Comparison of ENCODE assay signal across 15 cellular contexts in the genomic region with DNA sequence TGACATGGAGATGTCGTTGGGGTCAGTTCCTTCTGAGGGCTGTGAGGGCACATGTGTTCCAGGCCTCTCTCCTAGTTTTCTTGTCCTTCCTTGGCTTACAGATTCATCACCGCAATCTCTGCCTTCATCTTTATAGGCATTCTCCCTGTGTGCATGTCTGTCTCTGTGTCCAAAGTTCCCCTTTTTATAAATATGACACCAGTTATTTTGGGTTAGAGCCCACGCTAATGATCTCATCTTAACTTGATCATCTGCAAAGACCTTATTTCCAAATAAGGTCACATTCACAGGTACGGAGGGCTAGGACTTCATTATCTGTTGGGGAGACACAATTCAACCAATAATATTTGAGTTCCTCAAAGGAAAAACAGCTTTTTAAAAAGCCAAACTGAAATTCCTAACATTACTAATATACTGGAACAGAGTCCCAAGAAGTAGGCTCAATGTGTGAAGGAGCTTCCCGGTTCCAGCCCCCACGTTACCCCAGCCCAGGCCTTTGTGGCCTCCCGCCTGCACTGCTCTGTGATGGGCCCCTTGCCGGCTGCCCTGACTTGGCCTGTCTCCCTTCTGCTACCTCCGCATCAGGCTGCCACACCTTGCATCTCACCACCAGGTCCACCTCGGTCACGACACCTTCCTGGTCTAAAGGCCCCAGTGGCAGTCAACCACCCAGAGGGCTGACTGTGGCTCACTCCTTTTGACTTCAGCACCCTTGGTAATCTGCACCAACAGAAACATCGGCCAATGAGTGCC.
DNase-seq lines count a peak whose midpoint lies in the region; ATAC-seq, FAIRE-seq and TF ChIP-seq lines count a peak whose summit lies in the region.
"Had no signal": no experiment of that assay in that cellular context is flagged by ENCODE, and none has a peak within 500 bp of the region (broad histone marks: within the 10 kb centered on the region; RNA-seq: fewer than 3 reads in every experiment).

No MANE protein-coding gene starts in this region.

- H3K4me3 ChIP-seq in BLaER1: no peak overlapping the region
- H3K4me3 ChIP-seq in GM12878: no peak overlapping the region
- no peak overlapping the region for H3K4me3 ChIP-seq in trophoblast cell (ENCODE audit: low read depth, low read length)
- no peak overlapping the region for H3K4me3 ChIP-seq in gastroesophageal sphincter
- H3K4me3 ChIP-seq: A549, SJSA1 had no signal

- H4K12ac ChIP-seq in trophoblast cell (ENCODE audit: low read depth, low read length): no peak overlapping the region

- H3K4me1 ChIP-seq in BLaER1: peaks cover 77% of the 10 kb centered on the region
- peaks cover 14% of the 10 kb centered on the region for H3K4me1 ChIP-seq in GM12878 (ENCODE audit: control insufficient read depth, insufficient read depth, low read length)
- peaks cover 7 to 19% of the 10 kb centered on the region in 2 experiments for H3K4me1 ChIP-seq in trophoblast cell (ENCODE audit: control insufficient read depth in 1 of 2, insufficient read depth in 2 of 2, low read length in 2 of 2)
- peaks cover 0 to 63% (median 8%) of the 10 kb centered on the region in 3 donors for H3K4me1 ChIP-seq in gastroesophageal sphincter

- intact Hi-C loops in GM12878 (cut with micrococcal nuclease; ENCODE audit: unreplicated experiment): loop anchor here (5.0 kb wide), 3 partner anchors 88 to 323 kb away; no protein-coding TSS in a partner anchor

- H3K4me2 ChIP-seq in BLaER1 (peak overlapping the region; percentile 79), GM12878 (ENCODE audit: control insufficient read depth, insufficient read depth) (no peak overlapping the region), trophoblast cell (ENCODE audit: low read length) (no peak overlapping the region)
- H3K4me2 ChIP-seq: A549 had no signal

- H4K8ac ChIP-seq in trophoblast cell (ENCODE audit: low read depth, low read length): peak overlapping the region; percentile 25

- no peaks in the 10 kb centered on the region for H3K27me3 ChIP-seq in BLaER1
- H3K27me3 ChIP-seq in GM12878 (replicated peaks in 1 of 2; ENCODE audit: control insufficient read depth in 2 of 2, insufficient read depth in 2 of 2, low read length in 1 of 2): no peaks in the 10 kb centered on the region
- no peaks in the 10 kb centered on the region for H3K27me3 ChIP-seq in trophoblast cell (ENCODE audit: insufficient read depth, low read length)
- H3K27me3 ChIP-seq in gastroesophageal sphincter: no peaks in the 10 kb centered on the region
- H3K27me3 ChIP-seq: SJSA1 had no signal

- peaks cover 15% of the 10 kb centered on the region for H3K36me3 Mint-ChIP-seq in HFFc6 (ENCODE audit: low read depth)
- H3K36me3 Mint-ChIP-seq: CD4-positive, CD25-positive, alpha-beta regulatory T cell had no signal

- H4K20me1 ChIP-seq in BLaER1: no peaks in the 10 kb centered on the region
- H4K20me1 ChIP-seq in GM12878 (ENCODE audit: control insufficient read depth, insufficient read depth): no peaks in the 10 kb centered on the region

- H3K9ac ChIP-seq in BLaER1 (peak overlapping the region; percentile 31; the same call in 1 of the 2 replicates), GM12878 (ENCODE audit: control insufficient read depth, insufficient read depth, low read length) (no peak overlapping the region), trophoblast cell (ENCODE audit: low read length) (no peak overlapping the region)

- H3K9me3 Mint-ChIP-seq in HFFc6: no peaks in the 10 kb centered on the region

- SMC1A ChIA-PET in GM12878 (lab: Charles Lee; ENCODE audit: uncharacterized antibody, unreplicated experiment): interaction anchor here (0.6 to 4.2 kb wide), 16 partner anchors 8 to 322 kb away, joined by 3 to 31 read pairs (median 4); no protein-coding TSS in a partner anchor

- H2BK12ac ChIP-seq in trophoblast cell (ENCODE audit: low read length): peak overlapping the region; percentile 43

- H3K4me1 Mint-ChIP-seq in HFFc6 (ENCODE audit: low read depth): peaks cover 57% of the 10 kb centered on the region
- H3K4me1 Mint-ChIP-seq: CD4-positive, CD25-positive, alpha-beta regulatory T cell had no signal

- peak overlapping the region; percentile 32 for H2BK5ac ChIP-seq in trophoblast cell (ENCODE audit: low read depth, low read length, poor library complexity)

- H2AFZ ChIP-seq in GM12878 (ENCODE audit: control insufficient read depth, low read depth, low read length) (no peak overlapping the region), trophoblast cell (ENCODE audit: insufficient read depth, low read length, poor library complexity) (no peak overlapping the region)

- H3K14ac ChIP-seq in trophoblast cell (ENCODE audit: low read length): peak overlapping the region; percentile 75

- FAIRE-seq in GM12878 (lab: Jason Lieb, UNC): no peak
- FAIRE-seq: A549, GM12891, H54 had no signal

- H3K36me3 ChIP-seq in BLaER1: no peaks in the 10 kb centered on the region
- H3K36me3 ChIP-seq in GM12878 (ENCODE audit: control insufficient read depth in 2 of 2, insufficient read depth in 2 of 2, low read length in 1 of 2): no peaks in the 10 kb centered on the region
- H3K36me3 ChIP-seq in trophoblast cell (ENCODE audit: control insufficient read depth in 1 of 2, insufficient read depth in 2 of 2, low read length in 2 of 2): peaks cover 10 to 12% of the 10 kb centered on the region in 2 experiments
- peaks cover 0 to 7% of the 10 kb centered on the region in 2 donors for H3K36me3 ChIP-seq in gastroesophageal sphincter
- H3K36me3 ChIP-seq: SJSA1 had no signal

- TF ChIP-seq EP300 in GM12878 (IDR thresholded peaks at IDR 0.05; ENCODE audit: borderline replicate concordance in 1 of 2, control insufficient read depth in 1 of 2, low read depth in 2 of 2, low read length in 2 of 2) (no peak), gastroesophageal sphincter (IDR thresholded peaks at IDR 0.05) (no peak)

- H3K79me1 ChIP-seq in trophoblast cell (ENCODE audit: low read length): peaks cover 13% of the 10 kb centered on the region

- TF ChIP-seq POLR2A in GM12878 (IDR thresholded peaks at IDR 0.05; ENCODE audit: low read depth, low read length) (no peak), gastroesophageal sphincter (IDR thresholded peaks at IDR 0.05) (no peak)

- peak overlapping the region; percentile 36 for H3K27ac Mint-ChIP-seq in HFFc6
- H3K27ac Mint-ChIP-seq: CD4-positive, CD25-positive, alpha-beta regulatory T cell had no signal

- H3K9me3 ChIP-seq in BLaER1 (no peaks in the 10 kb centered on the region), GM12878 (replicated peaks; ENCODE audit: control insufficient read depth, insufficient read depth, low read length) (no peaks in the 10 kb centered on the region), trophoblast cell (ENCODE audit: insufficient read depth, low read depth, low read length) (peaks cover 3% of the 10 kb centered on the region), gastroesophageal sphincter (no peaks in the 10 kb centered on the region)
- H3K9me3 ChIP-seq: A549, SJSA1 had no signal

- 52% methylated on average over 12 of the region's 12 CpGs for WGBS in GM12878 (ENCODE audit: insufficient coverage, insufficient replicate concordance, low lambda C conversion rate, missing lambda C conversion rate)
- no CpG with 5 or more reads among the region's 12 CpGs for WGBS in trophoblast cell (ENCODE audit: extremely low coverage, insufficient coverage, insufficient read length)
- WGBS in gastroesophageal sphincter (ENCODE audit: low coverage in 1 of 2), 2 donors: 72 to 85% methylated on average over 5 to 9 of the region's 12 CpGs

- peak overlapping the region; percentile 52 for H2BK120ac ChIP-seq in trophoblast cell (ENCODE audit: insufficient read depth, low read length, poor library complexity)

- peak overlapping the region; percentile 12 for H3K4ac ChIP-seq in trophoblast cell (ENCODE audit: low read depth, low read length)

- RAD21 ChIA-PET in GM12878 (lab: Charles Lee; ENCODE audit: unreplicated experiment): interaction anchor here (0.6 to 1.8 kb wide), 7 partner anchors 8 to 216 kb away, joined by 3 to 5 read pairs (median 3); no protein-coding TSS in a partner anchor

- TF ChIP-seq RAD21 in GM12878 (IDR thresholded peaks at IDR 0.05; ENCODE audit: insufficient read depth, low read depth, low read length): no peak

- BruUV-seq in GM12878 (replicated peaks; lab: Mats Ljungman, UMichigan): no TSS peak

- H3K27ac ChIP-seq in BLaER1: no peak overlapping the region
- no peak overlapping the region for H3K27ac ChIP-seq in GM12878 (ENCODE audit: control insufficient read depth, insufficient read depth)
- no peak overlapping the region for H3K27ac ChIP-seq in trophoblast cell (ENCODE audit: low read depth, low read length)
- peak overlapping the region in 2 of 4 donors; percentile 14 to 47 for H3K27ac ChIP-seq in gastroesophageal sphincter
- H3K27ac ChIP-seq: SJSA1 had no signal

- peak overlapping the region; percentile 57 for H3K18ac ChIP-seq in trophoblast cell (ENCODE audit: low read length)

- CTCF ChIA-PET in GM12878 (lab: Yijun Ruan, JAX): interaction anchor here (0.6 to 2.9 kb wide), 8 partner anchors 8 to 217 kb away, joined by 3 to 11 read pairs (median 4); no protein-coding TSS in a partner anchor

- DNase-seq in HFFc6 (no peak), GM12878 (ENCODE audit: low read depth, low spot score) (no peak), trophoblast cell (no peak), AML-193 (lab: John Stamatoyannopoulos, UW) (no peak)
- DNase-seq: CD4-positive, CD25-positive, alpha-beta regulatory T cell; NCI-H1417 treated with DMSO at 0.1 percent for 48 hours; NCI-H1930; NCI-H748 treated with DMSO at 0.1 percent for 48 hours had no signal

- H3K23ac ChIP-seq in trophoblast cell (ENCODE audit: low read length): no peak overlapping the region

- H2AK5ac ChIP-seq in trophoblast cell (ENCODE audit: low read length): peak overlapping the region; percentile 80

- no peaks in the 10 kb centered on the region for H3K27me3 Mint-ChIP-seq in HFFc6 (ENCODE audit: insufficient read depth)
- H3K27me3 Mint-ChIP-seq: CD4-positive, CD25-positive, alpha-beta regulatory T cell had no signal

- peak overlapping the region; percentile 65 for H4K91ac ChIP-seq in trophoblast cell (ENCODE audit: low read depth, low read length)

- H3K79me2 ChIP-seq in GM12878 (ENCODE audit: control insufficient read depth, insufficient read depth, low read length) (no peaks in the 10 kb centered on the region), trophoblast cell (ENCODE audit: control insufficient read depth, insufficient read depth, low read length, poor library complexity) (no peaks in the 10 kb centered on the region)

- ATAC-seq in GM12878 (peak; percentile 25), gastroesophageal sphincter (no peak), GM21723 (IDR thresholded peaks at IDR 0.05; ENCODE audit: unreplicated experiment) (no peak)

- in situ Hi-C loops in GM12878 (cut with MboI): no loop called here

- H3K4me3 Mint-ChIP-seq in HFFc6: peak overlapping the region; percentile 11; the same call in 1 of the 2 replicates
- H3K4me3 Mint-ChIP-seq: CD4-positive, CD25-positive, alpha-beta regulatory T cell had no signal

- POLR2A ChIA-PET in GM12878 (lab: Charles Lee): interaction anchor here (1.0 to 1.5 kb wide), 3 partner anchors 9 to 128 kb away, joined by 3 to 5 read pairs (median 3); no protein-coding TSS in a partner anchor

- TF ChIP-seq CTCF in HFFc6 (IDR thresholded peaks at IDR 0.05): peak; percentile 23; the same call in 1 of the 2 replicates
- TF ChIP-seq CTCF in GM12878 (IDR thresholded peaks at IDR 0.05 in 2 of 3, conservative IDR thresholded peaks at IDR 0.05 in 1 of 3; ENCODE audit: control insufficient read depth in 2 of 3, extremely low read depth in 1 of 3, insufficient read depth in 1 of 3, low read depth in 3 of 3, low read length in 3 of 3): no peak
- no peak for TF ChIP-seq CTCF in gastroesophageal sphincter (IDR thresholded peaks at IDR 0.05)
